9 cellular contexts compared by ENCODE assay signal in the genomic region with DNA sequence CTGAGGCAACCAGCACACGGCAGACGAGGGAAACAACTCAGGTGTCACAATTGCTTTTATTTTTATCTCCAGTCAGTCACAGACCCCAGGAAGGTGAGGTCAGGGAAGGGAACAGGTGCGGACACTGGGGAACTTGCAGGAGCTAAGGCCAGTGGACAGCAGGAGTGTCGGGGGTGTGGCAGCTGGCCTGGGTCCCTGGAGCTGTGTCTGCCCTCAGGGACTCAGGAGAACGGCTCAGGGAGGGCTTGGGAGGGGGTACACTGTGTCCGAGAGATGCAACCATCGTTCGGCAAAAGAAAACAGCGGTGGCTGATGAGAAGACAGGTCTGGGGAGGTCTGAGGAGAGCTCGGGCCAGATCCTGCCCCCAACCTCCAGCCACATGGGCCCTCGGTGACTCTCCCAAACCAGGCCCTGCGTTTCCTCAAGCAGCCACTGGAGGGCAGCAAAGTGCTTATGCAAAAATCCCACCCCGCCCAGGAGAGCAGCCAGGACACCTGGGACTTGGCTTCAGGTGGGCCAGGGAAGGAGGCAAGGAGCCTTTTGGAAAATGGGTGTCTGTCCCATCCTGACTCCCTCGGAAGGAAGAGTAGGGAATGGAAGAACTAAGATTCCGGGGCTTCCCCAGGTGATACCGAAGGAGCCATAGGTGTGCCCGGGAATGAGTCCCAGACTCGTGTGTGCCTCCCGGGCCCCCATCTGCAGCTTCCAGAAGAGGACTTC. TPM values are rescaled to one million over a fixed set of nuclear protein-coding genes. Genes with fewer than 3 reads are reported as not detected.
DNase-seq lines count a peak whose midpoint lies in the region; ATAC-seq, FAIRE-seq and TF ChIP-seq lines count a peak whose summit lies in the region.
"Had no signal": no experiment of that assay in that cellular context is flagged by ENCODE, and none has a peak within 500 bp of the region (broad histone marks: within the 10 kb centered on the region; RNA-seq: fewer than 3 reads in every experiment).

No MANE protein-coding gene starts in this region.

- peak; percentile 50 for DNase-seq in NCI-H2029 (lab: John Stamatoyannopoulos, UW)
- no peak for DNase-seq in NCI-H2029 treated with DMSO at 0.1 percent for 48 hours (lab: John Stamatoyannopoulos, UW)
- DNase-seq in NCI-H1105 (lab: John Stamatoyannopoulos, UW), result peak; percentile 27
- DNase-seq in breast epithelium (ENCODE audit: low spot score in 2 of 2), result peak; percentile 70 to 84
- no peak for DNase-seq in keratinocyte (ENCODE audit: low read depth, low spot score)
- peak; percentile 72 for DNase-seq in stimulated activated CD4-positive, alpha-beta T cell treated with anti-CD3 and anti-CD28 coated beads, Interleukin-1b, Interleukin-23, amount 100 ng/mL, for 48 hours

- H3K27me3 ChIP-seq in breast epithelium, result no peaks in the 10 kb centered on the region
- peaks cover 12% of the 10 kb centered on the region for H3K27me3 ChIP-seq in keratinocyte (ENCODE audit: control insufficient read depth, extremely low read depth, insufficient read depth, low read length)

- ATAC-seq in HG02852 (IDR thresholded peaks at IDR 0.05; ENCODE audit: unreplicated experiment), result no peak

- peak overlapping the region; percentile 57 for H3K4me2 ChIP-seq in keratinocyte (ENCODE audit: control insufficient read depth, extremely low read depth, insufficient read depth, low read depth, low read length)

- TF ChIP-seq POLR2A in breast epithelium (IDR thresholded peaks at IDR 0.05), result no peak

- no peaks in the 10 kb centered on the region for H3K9me1 ChIP-seq in keratinocyte (ENCODE audit: control insufficient read depth, extremely low read depth, insufficient read depth, low read length)

- peaks cover 6 to 26% of the 10 kb centered on the region in 2 donors for H3K4me1 ChIP-seq in breast epithelium
- H3K4me1 ChIP-seq in keratinocyte (ENCODE audit: control insufficient read depth, extremely low read depth, insufficient read depth, low read length), result peaks cover 10% of the 10 kb centered on the region

- FAIRE-seq in keratinocyte (lab: Jason Lieb, UNC), result no peak
- FAIRE-seq: G401.6 had no signal

- no peaks in the 10 kb centered on the region for H4K20me1 ChIP-seq in keratinocyte (ENCODE audit: control insufficient read depth, extremely low read depth, insufficient read depth, low read length)

- H3K4me3 ChIP-seq in WI38 (ENCODE audit: low read depth, low read length) (no peak overlapping the region), breast epithelium (no peak overlapping the region), keratinocyte (ENCODE audit: control insufficient read depth in 2 of 3, extremely low read depth in 1 of 3, insufficient read depth in 2 of 3, low read depth in 1 of 3, low read length in 3 of 3) (no peak overlapping the region)

- no peaks in the 10 kb centered on the region for H3K9me3 ChIP-seq in breast epithelium
- no peaks in the 10 kb centered on the region for H3K9me3 ChIP-seq in keratinocyte (ENCODE audit: control insufficient read depth, low read depth, low read length)

- H3K27ac ChIP-seq in breast epithelium, result peak overlapping the region in 1 of 2 donors; percentile 25
- no peak overlapping the region for H3K27ac ChIP-seq in keratinocyte (ENCODE audit: control insufficient read depth, insufficient read depth, low read length)

- H3K36me3 ChIP-seq in breast epithelium, result no peaks in the 10 kb centered on the region
- H3K36me3 ChIP-seq in keratinocyte (ENCODE audit: control insufficient read depth in 2 of 2, extremely low read depth in 1 of 2, insufficient read depth in 2 of 2, low read length in 2 of 2), result no peaks in the 10 kb centered on the region

- no peaks in the 10 kb centered on the region for H3K79me2 ChIP-seq in keratinocyte (ENCODE audit: control insufficient read depth, insufficient read depth, low read length)

- TF ChIP-seq CTCF in WI38 (IDR thresholded peaks at IDR 0.05; ENCODE audit: low read depth, low read length), result peak; percentile 98
- TF ChIP-seq CTCF in breast epithelium (IDR thresholded peaks at IDR 0.05), result peak; percentile 94 to 96 (median 96)
- TF ChIP-seq CTCF in keratinocyte (optimal IDR thresholded peaks at IDR 0.05 in 1 of 3, IDR thresholded peaks at IDR 0.05 in 1 of 3, conservative IDR thresholded peaks at IDR 0.05 in 1 of 3; ENCODE audit: extremely low read depth in 1 of 3, insufficient read depth in 2 of 3, low read length in 3 of 3), result peak; percentile 90 to 99 (median 96)

- peak overlapping the region; percentile 36 for H2AFZ ChIP-seq in keratinocyte (ENCODE audit: control insufficient read depth, low read length)

- dilution Hi-C loops in keratinocyte (cut with MboI; ENCODE audit: extremely low pct_ligation_motif_present, low sequenced_read_pairs), result loop anchor here (25.0 kb wide), 1 partner anchor 195 kb away; a partner anchor contains a TSS

- H3K9ac ChIP-seq in keratinocyte (ENCODE audit: control insufficient read depth, extremely low read depth, insufficient read depth, low read length), result no peak overlapping the region

- intact Hi-C loops in breast epithelium (cut with DNase I; ENCODE audit: low total_unique reads), result no loop called here

RNA-seq across cellular contexts. Expression of a gene that starts 24.1 kb away (rescaled TPM):
- total RNA-seq in breast epithelium, result 1 to 10 TPM; 2.2 to 6.0 (median 3.9) TPM
- 2.9 to 3.7 TPM (median 3.4 TPM) in 3 replicates for polyA plus RNA-seq in keratinocyte
- polyA plus RNA-seq in keratinocyte (2011; ENCODE audit: low read depth), result 1.2 TPM
- polyA plus RNA-seq in keratinocyte (2011; cell fraction: cytosol; rRNA removed), result 1.8 and 3.5 TPM in 2 replicates
- 4.8 and 5.2 TPM in 2 replicates for polyA plus RNA-seq in keratinocyte (2011; cell fraction: nucleus; rRNA removed)
- polyA plus RNA-seq in keratinocyte (2012; ENCODE audit: low replicate concordance), result 2.0 and 3.6 TPM in 2 replicates
- polyA minus RNA-seq in keratinocyte, result 1.1 to 2.5 TPM (median 1.7 TPM) in 3 replicates
- polyA minus RNA-seq in keratinocyte (2011; cell fraction: cytosol; rRNA and poly(A)+ RNA removed), result 0.96 TPM
- 1.5 and 1.7 TPM in 2 replicates for polyA minus RNA-seq in keratinocyte (2011; cell fraction: nucleus; rRNA and poly(A)+ RNA removed)

RNA-seq across cellular contexts. Expression of a gene that starts 36.7 kb away (rescaled TPM):
- total RNA-seq in breast epithelium, result 1 to 10 TPM in 2 of 3 donors, under 1 TPM in 1; 0.64 to 1.9 (median 1.3) TPM
- 0.07 TPM in 1 of 3 replicates, not detected in the others for polyA plus RNA-seq in keratinocyte
- not detected for polyA plus RNA-seq in keratinocyte (2011; ENCODE audit: low read depth)
- polyA plus RNA-seq in keratinocyte (2011; cell fraction: cytosol; rRNA removed), result not detected in 2 replicates
- polyA plus RNA-seq in keratinocyte (2011; cell fraction: nucleus; rRNA removed), result not detected in 2 replicates
- 0.16 TPM in 1 of 2 replicates, not detected in the other for polyA plus RNA-seq in keratinocyte (2012; ENCODE audit: low replicate concordance)
- polyA minus RNA-seq in keratinocyte, result not detected in 3 replicates
- not detected for polyA minus RNA-seq in keratinocyte (2011; cell fraction: cytosol; rRNA and poly(A)+ RNA removed)
- polyA minus RNA-seq in keratinocyte (2011; cell fraction: nucleus; rRNA and poly(A)+ RNA removed), result not detected in 2 replicates

RNA-seq across cellular contexts. Expression of a gene that starts 38.8 kb away (rescaled TPM):
- 10 to 100 TPM; 11.4 to 15.8 (median 12.1) TPM for total RNA-seq in breast epithelium
- polyA plus RNA-seq in keratinocyte, result 3.9 to 5.8 TPM (median 4.4 TPM) in 3 replicates
- polyA plus RNA-seq in keratinocyte (2011; ENCODE audit: low read depth), result 1.3 TPM
- polyA plus RNA-seq in keratinocyte (2011; cell fraction: cytosol; rRNA removed), result 2.8 and 5.9 TPM in 2 replicates
- 15.7 and 20.3 TPM in 2 replicates for polyA plus RNA-seq in keratinocyte (2011; cell fraction: nucleus; rRNA removed)
- polyA plus RNA-seq in keratinocyte (2012; ENCODE audit: low replicate concordance), result 3.0 and 12.3 TPM in 2 replicates
- 10.1 to 14.4 TPM (median 10.7 TPM) in 3 replicates for polyA minus RNA-seq in keratinocyte
- 16.5 TPM for polyA minus RNA-seq in keratinocyte (2011; cell fraction: cytosol; rRNA and poly(A)+ RNA removed)
- polyA minus RNA-seq in keratinocyte (2011; cell fraction: nucleus; rRNA and poly(A)+ RNA removed), result 21.9 and 22.6 TPM in 2 replicates

Comparison
In these comparisons a context has a peak if more than half of its experiments do, and no peak if none do; other contexts are left out.
1. DNase-seq: peak in NCI-H2029 (single experiment), NCI-H1105 (single experiment), breast epithelium (2 of 2) and stimulated activated CD4-positive, alpha-beta T cell treated with anti-CD3 and anti-CD28 coated beads, Interleukin-1b, Interleukin-23, amount 100 ng/mL, for 48 hours (single experiment); none in NCI-H2029 treated with DMSO at 0.1 percent for 48 hours (single experiment) and keratinocyte (single experiment).
2. Peak in every context shown above with its lines, with median percentiles within 50 percentile points of each other: CTCF ChIP-seq.